In the genomic region with DNA sequence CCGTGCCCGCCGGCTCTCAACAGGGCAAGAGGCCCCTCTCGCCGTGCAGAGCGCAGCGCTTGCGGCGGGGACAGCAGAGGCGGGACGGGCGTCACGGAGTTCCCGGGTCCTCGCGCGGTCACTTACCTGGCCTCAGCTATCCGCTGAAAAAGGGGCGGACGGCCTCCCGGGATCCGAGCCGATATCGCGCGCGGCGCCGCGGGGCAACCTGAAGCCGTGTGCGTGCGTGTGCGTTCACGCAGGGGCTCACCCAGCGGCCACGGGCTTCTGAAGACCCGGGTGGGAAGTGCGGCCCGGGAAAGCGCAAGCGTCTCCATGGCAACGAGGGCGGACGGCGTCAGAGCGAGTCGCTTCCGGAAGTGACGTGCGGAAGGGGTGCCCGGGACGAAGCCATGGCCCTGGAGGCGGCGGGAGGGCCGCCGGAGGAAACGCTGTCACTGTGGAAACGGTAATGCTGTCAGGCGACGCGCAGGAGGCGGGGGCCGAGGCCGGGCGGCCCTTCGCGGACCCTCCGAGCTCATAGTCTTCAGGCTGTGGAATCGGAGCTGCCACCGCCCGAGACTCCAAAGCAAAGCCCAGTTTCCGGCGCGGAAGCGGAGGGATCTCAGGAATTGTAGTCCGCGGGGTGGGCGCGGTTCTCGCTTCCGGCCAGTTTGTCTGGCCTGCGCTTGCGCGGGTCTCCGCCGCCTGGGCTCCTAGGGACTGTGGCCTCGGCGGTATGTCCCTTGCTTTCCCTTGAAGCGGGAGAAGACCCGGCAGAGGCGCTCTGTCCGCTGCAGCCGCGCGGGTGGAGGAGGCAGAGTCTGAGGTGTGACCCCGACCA, we compare ENCODE assay signal across 8 cellular contexts. TPM values are rescaled to one million over a fixed set of nuclear protein-coding genes. Genes with fewer than 3 reads are reported as not detected.
DNase-seq lines count a peak whose midpoint lies in the region; ATAC-seq, FAIRE-seq and TF ChIP-seq lines count a peak whose summit lies in the region.

A gene (plus strand): TSS at position 365 of the 823 bp plus-strand sequence. CDS start 28 bp downstream, at position 393.

- peaks cover 6 to 8% of the 10 kb centered on the region in 2 experiments for H3K27me3 ChIP-seq in endothelial cell of umbilical vein (ENCODE audit: control insufficient read depth in 2 of 2, insufficient read depth in 2 of 2, low read length in 2 of 2)

- no peak for FAIRE-seq in D721Med (lab: Jason Lieb, UNC)
- peak; percentile 96 for FAIRE-seq in endothelial cell of umbilical vein (lab: Jason Lieb, UNC)

- no peaks in the 10 kb centered on the region for H3K36me3 ChIP-seq in OCI-LY7 (ENCODE audit: insufficient read depth, low read length)
- peaks cover 0 to 6% of the 10 kb centered on the region in 2 experiments for H3K36me3 ChIP-seq in endothelial cell of umbilical vein (ENCODE audit: control insufficient read depth in 2 of 2, extremely low read depth in 1 of 2, insufficient read depth in 2 of 2, low read length in 2 of 2)

- H3K9me2 ChIP-seq in OCI-LY7 (ENCODE audit: insufficient read depth, low read length) = no peaks in the 10 kb centered on the region

- H4K20me1 ChIP-seq in OCI-LY7 (ENCODE audit: insufficient read depth, low read length) = no peaks in the 10 kb centered on the region
- H4K20me1 ChIP-seq in endothelial cell of umbilical vein (replicated peaks; ENCODE audit: control insufficient read depth, extremely low read depth, insufficient read depth, low read length) = no peaks in the 10 kb centered on the region

- CTCF ChIA-PET in OCI-LY7 (lab: Charles Lee; ENCODE audit: unreplicated experiment) = interaction anchor here (0.6 kb wide), 1 partner anchor 677 kb away, joined by 3 read pairs; no protein-coding TSS in a partner anchor
- CTCF ChIA-PET in endothelial cell of umbilical vein (lab: Charles Lee) = interaction anchor here (2.0 to 2.3 kb wide), 2 partner anchors 12 to 219 kb away, joined by 7 to 8 read pairs; no protein-coding TSS in a partner anchor

- H3K27ac ChIP-seq in OCI-LY7 (ENCODE audit: low read depth, low read length, poor library complexity, severe bottlenecking) (no peak within 1 kb of the TSS), endothelial cell of umbilical vein (ENCODE audit: insufficient read depth, low read depth, low read length) (peak within 1 kb of the TSS; percentile 91)

- H3K27ac Mint-ChIP-seq in IgD-negative memory B cell (peak within 1 kb of the TSS; percentile 90 to 96 (median 95)), mesothelial cell of epicardium (peak within 1 kb of the TSS; percentile 97)

- no peaks in the 10 kb centered on the region for H3K9me3 Mint-ChIP-seq in IgD-negative memory B cell
- no peaks in the 10 kb centered on the region for H3K9me3 Mint-ChIP-seq in mesothelial cell of epicardium

- H3K4me3 ChIP-seq in OCI-LY7 (ENCODE audit: low read depth, low read length, poor library complexity, severe bottlenecking) = peak within 1 kb of the TSS; percentile 77
- H3K4me3 ChIP-seq in endothelial cell of umbilical vein (replicated peaks in 1 of 3; ENCODE audit: insufficient read depth in 1 of 3, low read depth in 1 of 3, low read length in 3 of 3) = peak within 1 kb of the TSS; percentile 53 to 64 (median 55)

- peak within 1 kb of the TSS; percentile 83 for H2AFZ ChIP-seq in OCI-LY7 (ENCODE audit: low read length)
- peak within 1 kb of the TSS; percentile 79 for H2AFZ ChIP-seq in endothelial cell of umbilical vein (ENCODE audit: low read depth, low read length)

- peak within 1 kb of the TSS; percentile 92 for H3K9ac ChIP-seq in endothelial cell of umbilical vein (replicated peaks; ENCODE audit: extremely low read depth, insufficient read depth, low read length)

- no peaks in the 10 kb centered on the region for H3K9me1 ChIP-seq in endothelial cell of umbilical vein (replicated peaks; ENCODE audit: control insufficient read depth, extremely low read depth, insufficient read depth, low read length)

- no peaks in the 10 kb centered on the region for H3K79me2 ChIP-seq in OCI-LY7 (ENCODE audit: insufficient read depth, low read depth, low read length)
- peaks cover 3% of the 10 kb centered on the region for H3K79me2 ChIP-seq in endothelial cell of umbilical vein (ENCODE audit: control insufficient read depth, insufficient read depth, low read length)

- H3K36me3 Mint-ChIP-seq in IgD-negative memory B cell (peaks cover 2% of the 10 kb centered on the region), mesothelial cell of epicardium (peaks cover 9% of the 10 kb centered on the region)

- H3K4me1 ChIP-seq in OCI-LY7 (ENCODE audit: insufficient read depth, low read length, poor library complexity, severe bottlenecking) = peaks cover 14% of the 10 kb centered on the region
- peaks cover 11% of the 10 kb centered on the region for H3K4me1 ChIP-seq in endothelial cell of umbilical vein (ENCODE audit: control insufficient read depth, extremely low read depth, insufficient read depth, low read length)

- POLR2A ChIA-PET in OCI-LY7 (lab: Charles Lee) (interaction anchor here (0.5 to 1.0 kb wide), 2 partner anchors 9 to 95 kb away, joined by 3 to 4 read pairs; no protein-coding TSS in a partner anchor), endothelial cell of umbilical vein (lab: Charles Lee) (no interaction called here)

- BruUV-seq in OCI-LY7 (replicated peaks; lab: Mats Ljungman, UMichigan) = TSS peak; percentile 64
- BruUV-seq in endothelial cell of umbilical vein (replicated peaks; lab: Mats Ljungman, UMichigan) = TSS peak; percentile 60

- DNase-seq in D721Med (ENCODE audit: insufficient read length, low spot score) (peak; percentile 99), OCI-LY7 (ENCODE audit: low spot score) (peak; percentile 97), endothelial cell of umbilical vein (ENCODE audit: low read depth, low spot score) (peak; percentile 91), mesothelial cell of epicardium (ENCODE audit: low spot score in 2 of 2, unreplicated experiment in 2 of 2) (peak; percentile 90 to 93)
- peak; percentile 95 for DNase-seq in activated CD8-positive, alpha-beta memory T cell treated with anti-CD3 and anti-CD28 coated beads, Interleukin-2, amount 50 U/mL, for 48 hours
- peak; percentile 82 for DNase-seq in stimulated activated CD8-positive, alpha-beta memory T cell treated with anti-CD3 and anti-CD28 coated beads, Interleukin-15, amount 100 ng/mL, for 24 hours (ENCODE audit: low read depth)

- H3K4me3 Mint-ChIP-seq in IgD-negative memory B cell = peak within 1 kb of the TSS; percentile 87 to 94 (median 91)
- peak within 1 kb of the TSS; percentile 90 for H3K4me3 Mint-ChIP-seq in mesothelial cell of epicardium

- dilution Hi-C loops in endothelial cell of umbilical vein (cut with MboI; ENCODE audit: extremely low pct_ligation_motif_present, low sequenced_read_pairs) = no loop called here

- peaks cover 14% of the 10 kb centered on the region for H3K27me3 Mint-ChIP-seq in IgD-negative memory B cell
- peaks cover 29% of the 10 kb centered on the region for H3K27me3 Mint-ChIP-seq in mesothelial cell of epicardium (ENCODE audit: low read depth)

- intact Hi-C loops in OCI-LY7 (cut with micrococcal nuclease; ENCODE audit: unreplicated experiment) = no loop called here
- intact Hi-C loops in endothelial cell of umbilical vein (cut with micrococcal nuclease) = loop anchor here (1.0 kb wide), 1 partner anchor 39 kb away; no protein-coding TSS in a partner anchor

- TF ChIP-seq POLR2A in endothelial cell of umbilical vein (IDR thresholded peaks at IDR 0.05; ENCODE audit: low read depth, low read length) = peak; percentile 85

- peaks cover 10 to 17% (median 15%) of the 10 kb centered on the region in 3 donors for H3K4me1 Mint-ChIP-seq in IgD-negative memory B cell
- peaks cover 25% of the 10 kb centered on the region for H3K4me1 Mint-ChIP-seq in mesothelial cell of epicardium

- TF ChIP-seq CTCF in D721Med (IDR thresholded peaks at IDR 0.05; ENCODE audit: insufficient read depth, missing control alignments) (no peak), OCI-LY7 (conservative IDR thresholded peaks at IDR 0.05; ENCODE audit: low read length) (no peak), endothelial cell of umbilical vein (IDR thresholded peaks at IDR 0.05; ENCODE audit: extremely low read depth in 1 of 2, insufficient read depth in 1 of 2, low read depth in 1 of 2, low read length in 2 of 2) (no peak), mesothelial cell of epicardium (IDR thresholded peaks at IDR 0.05; ENCODE audit: unreplicated experiment) (no peak)

- H3K9me3 ChIP-seq in OCI-LY7 (ENCODE audit: low read length) = no peaks in the 10 kb centered on the region
- no peaks in the 10 kb centered on the region for H3K9me3 ChIP-seq in endothelial cell of umbilical vein (replicated peaks; ENCODE audit: control insufficient read depth, insufficient read depth, low read length)

- H3K4me2 ChIP-seq in OCI-LY7 (ENCODE audit: low read length) = peak within 1 kb of the TSS; percentile 89
- H3K4me2 ChIP-seq in endothelial cell of umbilical vein (ENCODE audit: insufficient read depth, low read length) = peak within 1 kb of the TSS; percentile 64

- peak; percentile 89 for ATAC-seq in GM21529 (IDR thresholded peaks at IDR 0.05; ENCODE audit: unreplicated experiment)

TF ChIP-seq in endothelial cell of umbilical vein, 7 proteins besides CTCF, POLR2A, EP300 and RAD21:
- TF ChIP-seq POLR2AphosphoS5 (IDR thresholded peaks at IDR 0.05; ENCODE audit: insufficient read depth, low read depth, low read length) (peak; percentile 93), EZH2 (IDR thresholded peaks at IDR 0.05; ENCODE audit: borderline replicate concordance, low read depth, low read length, severe bottlenecking) (no peak)

RNA-seq across cellular contexts. Expression of the gene that starts here (rescaled TPM):
- polyA plus RNA-seq in IgD-negative memory B cell = 11.6 TPM
- total RNA-seq in OCI-LY7 (2014; rRNA removed; shearing (Covaris generic)) = 19.2 and 22.4 TPM in 2 replicates
- 33.1 and 39.4 TPM in 2 replicates for total RNA-seq in OCI-LY7 (2022)
- 17.6 and 25.9 TPM in 2 replicates for total RNA-seq in endothelial cell of umbilical vein
- 20.4 and 21.1 TPM in 2 replicates for polyA plus RNA-seq in endothelial cell of umbilical vein
- 10.0 and 15.4 TPM in 2 replicates for polyA plus RNA-seq in endothelial cell of umbilical vein (2011; cell fraction: cytosol; rRNA removed)
- 32.2 and 34.5 TPM in 2 replicates for polyA plus RNA-seq in endothelial cell of umbilical vein (2011; cell fraction: nucleus; rRNA removed)
- polyA plus RNA-seq in endothelial cell of umbilical vein (2012) = 11.6 and 17.0 TPM in 2 replicates
- polyA minus RNA-seq in endothelial cell of umbilical vein = 17.2 and 23.8 TPM in 2 replicates
- polyA minus RNA-seq in endothelial cell of umbilical vein (2011; cell fraction: cytosol; rRNA and poly(A)+ RNA removed) = 8.7 TPM
- polyA minus RNA-seq in endothelial cell of umbilical vein (2011; cell fraction: nucleus; rRNA and poly(A)+ RNA removed) = 29.0 and 30.3 TPM in 2 replicates
- 37.8 to 43.0 TPM (median 38.0 TPM) in 3 replicates for total RNA-seq in mesothelial cell of epicardium
